ENCODE assay signal across 13 cellular contexts in genomic region chr6:155274106-155274505, GRCh38. TPM values are rescaled to one million over a fixed set of nuclear protein-coding genes. Genes with fewer than 3 reads are reported as not detected.
DNase-seq lines count a peak whose midpoint lies in the region; ATAC-seq and TF ChIP-seq lines count a peak whose summit lies in the region.
"Had no signal": no experiment of that assay in that cellular context is flagged by ENCODE, and none has a peak within 500 bp of the region (broad histone marks: within the 10 kb centered on the region; RNA-seq: fewer than 3 reads in every experiment).

No MANE protein-coding gene starts in this region.

- H3K9me3 ChIP-seq in HUES48 (ENCODE audit: control insufficient read depth, insufficient read depth, low read length) (no peaks in the 10 kb centered on the region), gastroesophageal sphincter (no peaks in the 10 kb centered on the region), thoracic aorta (no peaks in the 10 kb centered on the region), endodermal cell (ENCODE audit: control insufficient read depth, low read length) (no peaks in the 10 kb centered on the region), gastrocnemius medialis (no peaks in the 10 kb centered on the region)
- H3K9me3 ChIP-seq: SJCRH30 had no signal

- TF ChIP-seq POLR2A in gastroesophageal sphincter (IDR thresholded peaks at IDR 0.05) (no peak), gastrocnemius medialis (IDR thresholded peaks at IDR 0.05) (no peak)

- H3K27ac ChIP-seq in HUES48 (ENCODE audit: low read depth, low read length) (peak overlapping the region; percentile 82), gastroesophageal sphincter (peak overlapping the region; percentile 21 to 73 (median 66)), thoracic aorta (peak overlapping the region; percentile 14 to 28), endodermal cell (ENCODE audit: low read depth, low read length) (no peak overlapping the region), gastrocnemius medialis (peak overlapping the region in 2 of 4 donors; percentile 62 to 66)
- H3K27ac ChIP-seq: SJCRH30 had no signal

- no peak overlapping the region for H3K4me3 Mint-ChIP-seq in endodermal cell
- H3K4me3 Mint-ChIP-seq: central memory CD8-positive, alpha-beta T cell had no signal

- H3K36me3 ChIP-seq in HUES48 (ENCODE audit: control insufficient read depth, insufficient read depth, low read length) (peaks cover 38% of the 10 kb centered on the region), gastroesophageal sphincter (no peaks in the 10 kb centered on the region), thoracic aorta (no peaks in the 10 kb centered on the region), endodermal cell (ENCODE audit: control insufficient read depth, insufficient read depth, low read length) (peaks cover 73% of the 10 kb centered on the region), gastrocnemius medialis (no peaks in the 10 kb centered on the region)
- H3K36me3 ChIP-seq: SJCRH30 had no signal

- peaks cover 37% of the 10 kb centered on the region for H3K4me1 ChIP-seq in HUES48 (ENCODE audit: control insufficient read depth, insufficient read depth, low read length)
- H3K4me1 ChIP-seq in gastroesophageal sphincter, result peaks cover 20 to 50% (median 21%) of the 10 kb centered on the region in 3 donors
- H3K4me1 ChIP-seq in thoracic aorta (ENCODE audit: control insufficient read depth in 1 of 2, low read depth in 2 of 2), result peaks cover 27 to 44% of the 10 kb centered on the region in 2 donors
- peaks cover 5% of the 10 kb centered on the region for H3K4me1 ChIP-seq in endodermal cell (ENCODE audit: control insufficient read depth, insufficient read depth, low read length)
- H3K4me1 ChIP-seq in gastrocnemius medialis, result peaks cover 22 to 58% of the 10 kb centered on the region in 2 donors

- H3K27me3 Mint-ChIP-seq in endodermal cell (ENCODE audit: insufficient read depth), result no peaks in the 10 kb centered on the region
- H3K27me3 Mint-ChIP-seq: central memory CD8-positive, alpha-beta T cell had no signal

- H3K9ac ChIP-seq in HUES48 (ENCODE audit: low read depth, low read length) (no peak overlapping the region), endodermal cell (ENCODE audit: extremely low read depth, low read length, poor library complexity, severe bottlenecking) (no peak overlapping the region)

- 40 to 44% methylated on average over 2 of the region's 2 CpGs for whole genome bisulfite sequencing in gastroesophageal sphincter (ENCODE audit: low coverage in 1 of 2), 2 donors
- WGBS in endodermal cell (ENCODE audit: insufficient coverage in 1 of 2, insufficient read length in 1 of 2), 2 experiments, result 66% methylated on average over 2 of the region's 2 CpGs; no CpG with 5 or more reads in 1 of the 2 experiments

- H3K4me1 Mint-ChIP-seq in endodermal cell, result peaks cover 19% of the 10 kb centered on the region

- intact Hi-C loops in gastrocnemius medialis (cut with DNase I; ENCODE audit: low total_unique reads), result no loop called here

- no peak overlapping the region for H3K27ac Mint-ChIP-seq in endodermal cell

- in situ Hi-C loops in GM13977 (cut with MboI; ENCODE audit: low pct_unique_long_range_greater_than_20kb, low sequenced_read_pairs, unreplicated experiment), result loop anchor here (25.0 kb wide), 1 partner anchor 587 kb away; no protein-coding TSS in a partner anchor
- in situ Hi-C loops in gastrocnemius medialis (cut with MboI; ENCODE audit: low sequenced_read_pairs in 4 of 4), result no loop called here

- no peak for TF ChIP-seq CTCF in gastroesophageal sphincter (IDR thresholded peaks at IDR 0.05)
- TF ChIP-seq CTCF in thoracic aorta (IDR thresholded peaks at IDR 0.05), result no peak
- no peak for TF ChIP-seq CTCF in endodermal cell (conservative IDR thresholded peaks at IDR 0.05)
- TF ChIP-seq CTCF in GM13977 (IDR thresholded peaks at IDR 0.05; ENCODE audit: extremely low read depth, insufficient read depth, missing control alignments), result no peak
- TF ChIP-seq CTCF in gastrocnemius medialis (IDR thresholded peaks at IDR 0.05 in 4 of 5, conservative IDR thresholded peaks at IDR 0.05 in 1 of 5), result no peak

- H3K27me3 ChIP-seq in HUES48 (ENCODE audit: control insufficient read depth, insufficient read depth, low read length) (no peaks in the 10 kb centered on the region), gastroesophageal sphincter (no peaks in the 10 kb centered on the region), thoracic aorta (replicated peaks; ENCODE audit: insufficient read depth) (no peaks in the 10 kb centered on the region), endodermal cell (ENCODE audit: control insufficient read depth, insufficient read depth, low read length, poor library complexity, severe bottlenecking) (no peaks in the 10 kb centered on the region), gastrocnemius medialis (no peaks in the 10 kb centered on the region)
- H3K27me3 ChIP-seq: SJCRH30 had no signal

- H3K4me3 ChIP-seq in HUES48 (ENCODE audit: low read depth, low read length), result no peak overlapping the region
- H3K4me3 ChIP-seq in gastroesophageal sphincter, result no peak overlapping the region
- no peak overlapping the region for H3K4me3 ChIP-seq in thoracic aorta
- no peak overlapping the region for H3K4me3 ChIP-seq in endodermal cell (ENCODE audit: low read length)
- no peak overlapping the region for H3K4me3 ChIP-seq in gastrocnemius medialis
- H3K4me3 ChIP-seq: SJCRH30 had no signal

- no peaks in the 10 kb centered on the region for H3K9me3 Mint-ChIP-seq in endodermal cell
- H3K9me3 Mint-ChIP-seq: central memory CD8-positive, alpha-beta T cell had no signal

- TF ChIP-seq EP300 in gastroesophageal sphincter (IDR thresholded peaks at IDR 0.05), result no peak

- H3K36me3 Mint-ChIP-seq in endodermal cell (ENCODE audit: low read depth), result peaks cover 24% of the 10 kb centered on the region

- DNase-seq in astrocyte of the hippocampus (ENCODE audit: low read depth, low spot score) (peak; percentile 25), thoracic aorta (ENCODE audit: low spot score) (no peak), endodermal cell (no peak), GM13977 (ENCODE audit: low spot score) (no peak), gastrocnemius medialis (no peak)
- DNase-seq: NCI-H1092 treated with DMSO at 0.1 percent for 48 hours had no signal

- ATAC-seq in gastroesophageal sphincter (no peak), thoracic aorta (ENCODE audit: insufficient number of reproducible peaks, low FRiP score, low read depth) (no peak), gastrocnemius medialis (no peak)
- ATAC-seq: HepG2 had no signal

RNA-seq across cellular contexts. Expression of gene CLDN20, which starts 10.3 kb away (rescaled TPM):
- total RNA-seq in gastroesophageal sphincter (under 1 TPM in 1 of 4 donors, not detected in 3; 0.27 TPM), thoracic aorta (not detected), endodermal cell (not detected), gastrocnemius medialis (not detected)
- not detected for polyA plus RNA-seq in endodermal cell (2013, experiment 1 of 2)
- not detected for polyA plus RNA-seq in endodermal cell (2013, experiment 2 of 2)
- total RNA-seq: fibroblast of villous mesenchyme, HepG2, posterior vena cava, SJCRH30 had no signal
- polyA plus RNA-seq: HepG2 had no signal

RNA-seq across cellular contexts. Expression of gene TFB1M, which starts 40.2 kb away (rescaled TPM):
- total RNA-seq in gastroesophageal sphincter (10 to 100 TPM in 3 of 4 donors, 1 to 10 TPM in 1; 6.7 to 16.4 (median 12.5) TPM), thoracic aorta (10 to 100 TPM in 1 of 2 donors, 1 to 10 TPM in 1; 6.6 to 11.0 TPM), endodermal cell (10 to 100 TPM; 38.8 to 43.0 TPM), gastrocnemius medialis (10 to 100 TPM; 13.4 to 34.4 (median 29.2) TPM)
- 19.8 TPM for polyA plus RNA-seq in endodermal cell (2013, experiment 1 of 2)
- 17.0 TPM for polyA plus RNA-seq in endodermal cell (2013, experiment 2 of 2)
